8 cellular contexts compared by ENCODE assay signal in the genomic region with DNA sequence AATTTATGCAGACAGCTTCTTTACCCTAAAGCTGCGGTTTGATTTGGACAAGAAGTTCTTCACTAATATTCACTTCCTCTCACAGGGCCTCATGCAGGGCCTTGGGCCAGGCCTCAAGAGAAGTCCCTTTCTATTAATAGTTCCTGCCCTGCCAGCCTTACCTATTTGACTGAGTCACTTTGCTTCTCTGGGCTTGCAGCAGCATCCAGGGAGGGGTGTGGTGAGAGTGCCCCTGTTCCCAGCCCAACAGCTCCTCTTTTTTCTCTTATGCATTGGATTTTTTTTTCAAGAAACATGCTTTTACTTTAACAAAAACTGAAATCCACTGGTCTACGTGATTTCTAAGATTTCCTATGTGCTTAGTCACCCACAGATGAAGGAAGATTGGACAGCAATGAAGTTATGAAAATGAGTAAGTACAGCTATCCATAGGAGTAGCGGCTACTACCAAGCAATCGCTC. TPM values are rescaled to one million over a fixed set of nuclear protein-coding genes. Genes with fewer than 3 reads are reported as not detected.
DNase-seq lines count a peak whose midpoint lies in the region; ATAC-seq, FAIRE-seq and TF ChIP-seq lines count a peak whose summit lies in the region.

No MANE protein-coding gene starts in this region.

- 17 to 45% methylated on average over 4 of the region's 4 CpGs for WGBS in body of pancreas, 2 donors

- no peaks in the 10 kb centered on the region for H3K9me3 ChIP-seq in body of pancreas

- H3K27me3 ChIP-seq in body of pancreas, result no peaks in the 10 kb centered on the region

- H3K9me3 Mint-ChIP-seq in osteocyte (ENCODE audit: unreplicated experiment), result peaks cover 7% of the 10 kb centered on the region

- ATAC-seq in GM19328 (IDR thresholded peaks at IDR 0.05; ENCODE audit: unreplicated experiment) (peak; percentile 28), HG03457 (IDR thresholded peaks at IDR 0.05; ENCODE audit: unreplicated experiment) (peak; percentile 50), body of pancreas (no peak)

- no peak for TF ChIP-seq CTCF in body of pancreas (IDR thresholded peaks at IDR 0.05)
- TF ChIP-seq CTCF in osteocyte (IDR thresholded peaks at IDR 0.05), result no peak
- no peak for TF ChIP-seq CTCF in coronary artery (IDR thresholded peaks at IDR 0.05)

- H3K4me3 ChIP-seq in body of pancreas (no peak overlapping the region), coronary artery (no peak overlapping the region)

- peak overlapping the region; percentile 64 for H3K27ac Mint-ChIP-seq in osteocyte (ENCODE audit: unreplicated experiment)

- no peak for TF ChIP-seq POLR2A in body of pancreas (IDR thresholded peaks at IDR 0.05)

- H3K36me3 ChIP-seq in body of pancreas (replicated peaks in 1 of 2; ENCODE audit: insufficient read depth in 1 of 2, low read depth in 2 of 2), result no peaks in the 10 kb centered on the region

- H3K36me3 Mint-ChIP-seq in osteocyte (ENCODE audit: unreplicated experiment), result no peaks in the 10 kb centered on the region

- H3K4me1 ChIP-seq in body of pancreas, result no peaks in the 10 kb centered on the region

- FAIRE-seq in A204.1 (lab: Jason Lieb, UNC), result peak; percentile 74

- no peaks in the 10 kb centered on the region for H3K27me3 Mint-ChIP-seq in osteocyte (ENCODE audit: unreplicated experiment)

- intact Hi-C loops in body of pancreas (cut with DNase I), result no loop called here

- H3K4me1 Mint-ChIP-seq in osteocyte (ENCODE audit: unreplicated experiment), result peaks cover 12% of the 10 kb centered on the region

- H3K27ac ChIP-seq in body of pancreas (peak overlapping the region in 1 of 4 donors; percentile 47), coronary artery (peak overlapping the region in 1 of 2 donors; percentile 57)

- DNase-seq in body of pancreas, result peak in 3 of 4 donors; percentile 41 to 55 (median 43)
- no peak for DNase-seq in osteocyte (ENCODE audit: extremely low spot score, unreplicated experiment)
- DNase-seq in stimulated activated naive CD4-positive, alpha-beta T cell (lab: John Stamatoyannopoulos, UW), result no peak
- DNase-seq in coronary artery (ENCODE audit: low spot score), result no peak
- no peak for DNase-seq in NCI-H526 (lab: John Stamatoyannopoulos, UW)

- no peak overlapping the region for H3K4me3 Mint-ChIP-seq in osteocyte (ENCODE audit: unreplicated experiment)

RNA-seq across cellular contexts. Expression of a gene that starts 26.7 kb away (rescaled TPM):
- 10 to 100 TPM in 1 of 2 donors, 1 to 10 TPM in 1; 8.0 to 44.8 TPM for total RNA-seq in body of pancreas
- total RNA-seq in osteocyte, result 20.7 and 24.6 TPM in 2 replicates

RNA-seq across cellular contexts. Expression of a gene that starts 34.5 kb away (rescaled TPM):
- total RNA-seq in body of pancreas (10 to 100 TPM; 20.1 to 24.6 TPM), osteocyte (23.9 and 27.4 TPM in 2 replicates)

RNA-seq across cellular contexts. Expression of a gene that starts 55.9 kb away (rescaled TPM):
- total RNA-seq in body of pancreas (not detected), osteocyte (not detected in 2 replicates)

Comparison
In these comparisons a context has a peak if more than half of its experiments do, and no peak if none do; other contexts are left out.
1. DNase-seq: peak in body of pancreas (3 of 4); none in osteocyte (single experiment), stimulated activated naive CD4-positive, alpha-beta T cell (0 of 6), coronary artery (single experiment) and NCI-H526 (0 of 2).